Comparison of ENCODE assay signal across 1 cellular context in the genomic region with DNA sequence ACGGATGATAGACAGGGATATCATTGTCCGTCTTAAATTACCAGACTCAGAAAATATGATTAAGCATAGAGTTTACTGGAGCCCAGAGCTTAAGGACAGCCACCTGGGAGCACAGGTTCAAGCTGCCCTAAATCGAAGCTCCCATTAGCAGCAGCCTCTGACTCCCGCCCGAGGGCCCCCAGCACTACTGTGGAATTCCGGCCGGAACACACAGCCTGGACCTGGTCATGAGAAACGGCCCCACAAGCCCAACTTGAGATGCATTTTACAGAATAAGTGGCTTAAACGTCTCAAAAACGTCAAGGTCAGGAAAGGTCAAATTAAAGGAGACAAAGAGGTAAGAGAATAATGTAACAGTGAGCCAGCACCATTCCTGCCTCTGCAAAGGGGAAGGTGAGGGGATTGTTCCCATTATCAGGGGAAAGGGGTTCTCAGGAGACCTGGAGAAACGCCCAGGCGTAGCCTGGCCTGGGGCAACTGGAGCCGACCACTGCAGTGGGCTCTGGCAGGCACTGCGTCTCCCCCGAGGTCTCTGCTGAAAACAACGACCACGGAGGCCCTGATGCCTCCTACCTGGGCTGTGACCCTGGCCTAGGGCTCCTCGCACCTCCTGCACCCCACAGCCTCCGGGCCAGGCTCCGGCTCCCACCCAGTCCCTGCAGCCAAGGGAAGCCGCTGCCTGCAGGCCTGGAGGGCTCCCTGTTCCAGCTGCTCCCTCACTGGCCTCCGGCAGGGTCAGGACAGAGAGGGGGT.
TF ChIP-seq lines count a peak whose summit lies in the region.

No MANE protein-coding gene starts in this region.

TF ChIP-seq in GM23338, 12 proteins besides CTCF, POLR2A, EP300 and RAD21 (continued from another document):
- TF ChIP-seq, protein P1, sequence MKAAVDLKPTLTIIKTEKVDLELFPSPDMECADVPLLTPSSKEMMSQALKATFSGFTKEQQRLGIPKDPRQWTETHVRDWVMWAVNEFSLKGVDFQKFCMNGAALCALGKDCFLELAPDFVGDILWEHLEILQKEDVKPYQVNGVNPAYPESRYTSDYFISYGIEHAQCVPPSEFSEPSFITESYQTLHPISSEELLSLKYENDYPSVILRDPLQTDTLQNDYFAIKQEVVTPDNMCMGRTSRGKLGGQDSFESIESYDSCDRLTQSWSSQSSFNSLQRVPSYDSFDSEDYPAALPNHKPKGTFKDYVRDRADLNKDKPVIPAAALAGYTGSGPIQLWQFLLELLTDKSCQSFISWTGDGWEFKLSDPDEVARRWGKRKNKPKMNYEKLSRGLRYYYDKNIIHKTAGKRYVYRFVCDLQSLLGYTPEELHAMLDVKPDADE (IDR thresholded peaks at IDR 0.05): no peak
- TF ChIP-seq ZNF331 (CRISPR knock-in tag; IDR thresholded peaks at IDR 0.05; ENCODE audit: low read depth) (no peak), POLR2AphosphoS5 (IDR thresholded peaks at IDR 0.05; ENCODE audit: low read depth) (no peak), ZNF114 (CRISPR knock-in tag; IDR thresholded peaks at IDR 0.05) (no peak), CREB1 (CRISPR knock-in tag; IDR thresholded peaks at IDR 0.05; ENCODE audit: low read depth) (no peak), NANOG (IDR thresholded peaks at IDR 0.05; ENCODE audit: borderline replicate concordance) (no peak), EZH2 (IDR thresholded peaks at IDR 0.05; ENCODE audit: low read depth, unreplicated experiment) (no peak), JUNB (IDR thresholded peaks at IDR 0.05; ENCODE audit: unreplicated experiment) (no peak)
- TF ChIP-seq, protein P2, sequence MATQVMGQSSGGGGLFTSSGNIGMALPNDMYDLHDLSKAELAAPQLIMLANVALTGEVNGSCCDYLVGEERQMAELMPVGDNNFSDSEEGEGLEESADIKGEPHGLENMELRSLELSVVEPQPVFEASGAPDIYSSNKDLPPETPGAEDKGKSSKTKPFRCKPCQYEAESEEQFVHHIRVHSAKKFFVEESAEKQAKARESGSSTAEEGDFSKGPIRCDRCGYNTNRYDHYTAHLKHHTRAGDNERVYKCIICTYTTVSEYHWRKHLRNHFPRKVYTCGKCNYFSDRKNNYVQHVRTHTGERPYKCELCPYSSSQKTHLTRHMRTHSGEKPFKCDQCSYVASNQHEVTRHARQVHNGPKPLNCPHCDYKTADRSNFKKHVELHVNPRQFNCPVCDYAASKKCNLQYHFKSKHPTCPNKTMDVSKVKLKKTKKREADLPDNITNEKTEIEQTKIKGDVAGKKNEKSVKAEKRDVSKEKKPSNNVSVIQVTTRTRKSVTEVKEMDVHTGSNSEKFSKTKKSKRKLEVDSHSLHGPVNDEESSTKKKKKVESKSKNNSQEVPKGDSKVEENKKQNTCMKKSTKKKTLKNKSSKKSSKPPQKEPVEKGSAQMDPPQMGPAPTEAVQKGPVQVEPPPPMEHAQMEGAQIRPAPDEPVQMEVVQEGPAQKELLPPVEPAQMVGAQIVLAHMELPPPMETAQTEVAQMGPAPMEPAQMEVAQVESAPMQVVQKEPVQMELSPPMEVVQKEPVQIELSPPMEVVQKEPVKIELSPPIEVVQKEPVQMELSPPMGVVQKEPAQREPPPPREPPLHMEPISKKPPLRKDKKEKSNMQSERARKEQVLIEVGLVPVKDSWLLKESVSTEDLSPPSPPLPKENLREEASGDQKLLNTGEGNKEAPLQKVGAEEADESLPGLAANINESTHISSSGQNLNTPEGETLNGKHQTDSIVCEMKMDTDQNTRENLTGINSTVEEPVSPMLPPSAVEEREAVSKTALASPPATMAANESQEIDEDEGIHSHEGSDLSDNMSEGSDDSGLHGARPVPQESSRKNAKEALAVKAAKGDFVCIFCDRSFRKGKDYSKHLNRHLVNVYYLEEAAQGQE (IDR thresholded peaks at IDR 0.05; ENCODE audit: unreplicated experiment): no peak
